Comparison of ENCODE assay signal across 8 cellular contexts in the genomic region with DNA sequence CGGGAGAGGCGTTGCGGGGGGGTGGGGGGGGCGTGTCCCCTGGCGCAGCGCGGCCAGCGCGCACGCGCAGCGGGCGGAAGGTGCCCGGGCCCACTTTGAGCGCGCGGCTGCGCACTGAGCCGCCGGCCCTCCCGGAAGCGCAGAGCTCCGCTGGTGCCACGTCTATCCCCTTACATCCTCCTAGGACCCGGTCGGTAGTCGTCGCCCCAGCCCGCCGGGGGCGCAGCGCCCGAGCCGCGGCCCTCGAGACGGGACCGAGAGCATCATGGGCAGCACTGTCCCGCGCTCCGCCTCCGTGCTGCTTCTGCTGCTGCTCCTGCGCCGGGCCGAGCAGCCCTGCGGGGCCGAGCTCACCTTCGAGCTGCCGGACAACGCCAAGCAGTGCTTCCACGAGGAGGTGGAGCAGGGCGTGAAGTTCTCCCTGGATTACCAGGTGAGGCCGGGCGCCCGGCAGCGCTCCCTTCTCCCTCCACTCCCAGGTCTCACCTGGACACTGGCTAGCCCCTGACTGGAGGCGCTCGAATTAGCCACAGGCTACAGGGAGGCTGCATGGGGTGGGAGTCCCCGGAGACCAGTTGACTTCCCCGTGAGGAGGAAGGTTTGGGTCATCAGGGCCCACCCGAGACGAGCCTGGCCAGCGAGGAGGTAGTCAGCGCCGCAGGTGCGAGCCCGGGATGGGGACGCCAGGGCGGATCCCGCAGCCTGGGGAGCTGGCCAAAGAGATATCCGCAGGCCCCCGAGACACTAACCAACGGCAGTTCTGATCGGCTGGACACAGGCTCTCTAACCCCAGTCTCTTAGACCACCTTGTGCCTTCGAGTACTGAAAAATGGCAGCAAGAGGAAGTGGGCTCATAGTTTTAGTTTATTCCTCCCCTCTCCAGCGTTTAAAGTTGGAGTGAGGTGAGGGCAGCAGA. TPM values are rescaled to one million over a fixed set of nuclear protein-coding genes. Genes with fewer than 3 reads are reported as not detected.
DNase-seq lines count a peak whose midpoint lies in the region; ATAC-seq and TF ChIP-seq lines count a peak whose summit lies in the region.

A gene (plus strand): TSS at position 128 of the 916 bp plus-strand sequence. CDS start 138 bp downstream, at position 266.

- H3K36me3 Mint-ChIP-seq in activated CD4-positive, alpha-beta T cell treated with anti-CD3 and anti-CD28 coated beads, Interleukin-2, amount 10 ng/mL, durations not matched to agents 7 days and 5 days (ENCODE audit: low read depth) = peaks cover 29% of the 10 kb centered on the region

- WGBS in liver = 1% methylated on average over 67 of the region's 76 CpGs

- H3K4me1 ChIP-seq in BLaER1 treated with 17β-estradiol and CSF1 and Interleukin-3, amounts not matched to agents 10 nM and 100 nM = peaks cover 20 to 39% (median 32%) of the 10 kb centered on the region in 10 experiments
- H3K4me1 ChIP-seq in liver (ENCODE audit: control insufficient read depth in 4 of 4, insufficient read depth in 4 of 4, low read length in 3 of 4) = peaks cover 0 to 16% (median 6%) of the 10 kb centered on the region in 4 donors

- peak within 1 kb of the TSS; percentile 78 for H3K4me3 Mint-ChIP-seq in activated CD4-positive, alpha-beta T cell treated with anti-CD3 and anti-CD28 coated beads, Interleukin-2, amount 10 ng/mL, durations not matched to agents 7 days and 5 days

- no peaks in the 10 kb centered on the region for H3K9me3 Mint-ChIP-seq in activated CD4-positive, alpha-beta T cell treated with anti-CD3 and anti-CD28 coated beads, Interleukin-2, amount 10 ng/mL, durations not matched to agents 7 days and 5 days

- CTCF ChIA-PET in activated CD4-positive, alpha-beta T cell treated with anti-CD3 and anti-CD28 coated beads, Interleukin-2, amount 10 ng/mL, durations not matched to agents 7 days and 5 days (lab: Charles Lee) = interaction anchor here (1.1 to 1.4 kb wide), 2 partner anchors 20 to 285 kb away, joined by 3 read pairs; no protein-coding TSS in a partner anchor

- peak; percentile 92 for ATAC-seq in HG03432 (IDR thresholded peaks at IDR 0.05; ENCODE audit: unreplicated experiment)

- no peaks in the 10 kb centered on the region for H3K27me3 ChIP-seq in BLaER1 treated with 17β-estradiol and CSF1 and Interleukin-3, amounts not matched to agents 10 nM and 100 nM
- peaks cover 0 to 5% (median under 1%) of the 10 kb centered on the region in 4 donors for H3K27me3 ChIP-seq in liver (ENCODE audit: control insufficient read depth in 4 of 4, insufficient read depth in 4 of 4, low read length in 3 of 4)

- H3K27me3 Mint-ChIP-seq in activated CD4-positive, alpha-beta T cell treated with anti-CD3 and anti-CD28 coated beads, Interleukin-2, amount 10 ng/mL, durations not matched to agents 7 days and 5 days = peaks cover 32% of the 10 kb centered on the region

- H3K9me3 ChIP-seq in BLaER1 treated with 17β-estradiol and CSF1 and Interleukin-3, amounts not matched to agents 10 nM and 100 nM (replicated peaks in 1 of 11) = 0 out of 22 replicates have a peak, but pooled peaks cover 0 to 5% (median 0%) of the 10 kb centered on the region in 11 experiments
- no peaks in the 10 kb centered on the region for H3K9me3 ChIP-seq in liver (ENCODE audit: control insufficient read depth in 4 of 4, low read length in 3 of 4)

- no peak for TF ChIP-seq CTCF in liver (IDR thresholded peaks at IDR 0.05; ENCODE audit: low read depth, low read length, missing input control)

- peak within 1 kb of the TSS; percentile 91 to 99 (median 96) for H3K4me2 ChIP-seq in BLaER1 treated with 17β-estradiol and CSF1 and Interleukin-3, amounts not matched to agents 10 nM and 100 nM

- peaks cover 0 to 45% (median 25%) of the 10 kb centered on the region in 11 experiments; a peak in 18 of 22 replicates for H4K20me1 ChIP-seq in BLaER1 treated with 17β-estradiol and CSF1 and Interleukin-3, amounts not matched to agents 10 nM and 100 nM

- TF ChIP-seq POLR2A in GM19193 (IDR thresholded peaks at IDR 0.05; ENCODE audit: extremely low read depth, insufficient read depth, insufficient read length) = peak; percentile 81

- H3K4me1 Mint-ChIP-seq in activated CD4-positive, alpha-beta T cell treated with anti-CD3 and anti-CD28 coated beads, Interleukin-2, amount 10 ng/mL, durations not matched to agents 7 days and 5 days = peaks cover 34% of the 10 kb centered on the region

- TF ChIP-seq RAD21 in liver (IDR thresholded peaks at IDR 0.05) = no peak

- H3K27ac Mint-ChIP-seq in activated CD4-positive, alpha-beta T cell treated with anti-CD3 and anti-CD28 coated beads, Interleukin-2, amount 10 ng/mL, durations not matched to agents 7 days and 5 days = peak within 1 kb of the TSS; percentile 82

- peak within 1 kb of the TSS; percentile 73 to 97 (median 90) for H3K4me3 ChIP-seq in BLaER1 treated with 17β-estradiol and CSF1 and Interleukin-3, amounts not matched to agents 10 nM and 100 nM
- peak within 1 kb of the TSS; percentile 6 to 84 (median 69) for H3K4me3 ChIP-seq in liver (ENCODE audit: low read depth in 1 of 3, low read length in 3 of 3)

- POLR2A ChIA-PET in activated CD4-positive, alpha-beta T cell treated with anti-CD3 and anti-CD28 coated beads, Interleukin-2, amount 10 ng/mL, durations not matched to agents 7 days and 5 days (lab: Charles Lee) = no interaction called here

- H3K36me3 ChIP-seq in BLaER1 treated with 17β-estradiol and CSF1 and Interleukin-3, amounts not matched to agents 10 nM and 100 nM = peaks cover 35 to 41% (median 37%) of the 10 kb centered on the region in 11 experiments
- H3K36me3 ChIP-seq in liver (ENCODE audit: control insufficient read depth in 4 of 4, insufficient read depth in 3 of 4, low read depth in 1 of 4, low read length in 3 of 4) = peaks cover 0 to 16% (median 4%) of the 10 kb centered on the region in 4 donors

- H3K27ac ChIP-seq in BLaER1 treated with 17β-estradiol and CSF1 and Interleukin-3, amounts not matched to agents 10 nM and 100 nM = peak within 1 kb of the TSS; percentile 66 to 90 (median 83)
- no peak within 1 kb of the TSS for H3K27ac ChIP-seq in liver (ENCODE audit: low read depth in 1 of 2, low read length in 2 of 2)

- peak within 1 kb of the TSS; percentile 80 to 93 (median 86) for H3K9ac ChIP-seq in BLaER1 treated with 17β-estradiol and CSF1 and Interleukin-3, amounts not matched to agents 10 nM and 100 nM
- peak within 1 kb of the TSS in 1 of 2 donors; percentile 64 for H3K9ac ChIP-seq in liver (ENCODE audit: low read depth in 1 of 2, low read length in 2 of 2)

- DNase-seq in NCI-H510A treated with DMSO at 0.1 percent for 48 hours (lab: John Stamatoyannopoulos, UW) (peak; percentile 66), dermis blood vessel endothelial cell (peak; percentile 87)
- peak; percentile 84 for DNase-seq in activated CD4-positive, alpha-beta T cell treated with anti-CD3 and anti-CD28 coated beads, Interleukin-2, amount 10 ng/mL, durations not matched to agents 7 days and 5 days
- peak; percentile 82 for DNase-seq in stimulated activated CD4-positive, alpha-beta T cell treated with anti-CD3 and anti-CD28 coated beads, Interleukin-4, amount 100 ng/mL, for 1 hour

TF ChIP-seq in liver, 16 proteins besides CTCF, POLR2A, EP300 and RAD21 (continues in another document):
- TF ChIP-seq NR2F2 (IDR thresholded peaks at IDR 0.05) (no peak), TAF1 (conservative IDR thresholded peaks at IDR 0.05) (no peak), FOXA2 (IDR thresholded peaks at IDR 0.05) (no peak), EGR1 (IDR thresholded peaks at IDR 0.05; ENCODE audit: low read depth in 2 of 2) (no peak), HNF4G (IDR thresholded peaks at IDR 0.05) (no peak), GABPA (IDR thresholded peaks at IDR 0.05 in 1 of 2, conservative IDR thresholded peaks at IDR 0.05 in 1 of 2) (no peak), HNF4A (conservative IDR thresholded peaks at IDR 0.05) (no peak), JUND (IDR thresholded peaks at IDR 0.05) (no peak), RXRA (IDR thresholded peaks at IDR 0.05) (no peak)
- TF ChIP-seq, protein P1, sequence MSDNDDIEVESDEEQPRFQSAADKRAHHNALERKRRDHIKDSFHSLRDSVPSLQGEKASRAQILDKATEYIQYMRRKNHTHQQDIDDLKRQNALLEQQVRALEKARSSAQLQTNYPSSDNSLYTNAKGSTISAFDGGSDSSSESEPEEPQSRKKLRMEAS (IDR thresholded peaks at IDR 0.05) = no peak
- TF ChIP-seq, protein P2, sequence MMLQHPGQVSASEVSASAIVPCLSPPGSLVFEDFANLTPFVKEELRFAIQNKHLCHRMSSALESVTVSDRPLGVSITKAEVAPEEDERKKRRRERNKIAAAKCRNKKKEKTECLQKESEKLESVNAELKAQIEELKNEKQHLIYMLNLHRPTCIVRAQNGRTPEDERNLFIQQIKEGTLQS (IDR thresholded peaks at IDR 0.05) = no peak
- TF ChIP-seq, protein P3, sequence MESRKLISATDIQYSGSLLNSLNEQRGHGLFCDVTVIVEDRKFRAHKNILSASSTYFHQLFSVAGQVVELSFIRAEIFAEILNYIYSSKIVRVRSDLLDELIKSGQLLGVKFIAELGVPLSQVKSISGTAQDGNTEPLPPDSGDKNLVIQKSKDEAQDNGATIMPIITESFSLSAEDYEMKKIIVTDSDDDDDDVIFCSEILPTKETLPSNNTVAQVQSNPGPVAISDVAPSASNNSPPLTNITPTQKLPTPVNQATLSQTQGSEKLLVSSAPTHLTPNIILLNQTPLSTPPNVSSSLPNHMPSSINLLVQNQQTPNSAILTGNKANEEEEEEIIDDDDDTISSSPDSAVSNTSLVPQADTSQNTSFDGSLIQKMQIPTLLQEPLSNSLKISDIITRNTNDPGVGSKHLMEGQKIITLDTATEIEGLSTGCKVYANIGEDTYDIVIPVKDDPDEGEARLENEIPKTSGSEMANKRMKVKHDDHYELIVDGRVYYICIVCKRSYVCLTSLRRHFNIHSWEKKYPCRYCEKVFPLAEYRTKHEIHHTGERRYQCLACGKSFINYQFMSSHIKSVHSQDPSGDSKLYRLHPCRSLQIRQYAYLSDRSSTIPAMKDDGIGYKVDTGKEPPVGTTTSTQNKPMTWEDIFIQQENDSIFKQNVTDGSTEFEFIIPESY (IDR thresholded peaks at IDR 0.05) = no peak

RNA-seq across cellular contexts. Expression of the gene that starts here (rescaled TPM):
- total RNA-seq in activated CD4-positive, alpha-beta T cell treated with anti-CD3 and anti-CD28 coated beads, Interleukin-2, amount 10 ng/mL, durations not matched to agents 7 days and 5 days = 10 to 100 TPM; 32.4 to 33.7 TPM
- 119 and 173 TPM in 2 replicates for total RNA-seq in dermis blood vessel endothelial cell
- total RNA-seq in liver = 10 to 100 TPM; 12.0 to 28.1 TPM
- polyA plus RNA-seq in liver = 10 to 100 TPM; 11.0 to 16.0 TPM

Comparison
In these comparisons a context has a peak if more than half of its experiments do, and no peak if none do; other contexts are left out.
1. H3K27ac ChIP-seq: peak in BLaER1 treated with 17β-estradiol and CSF1 and Interleukin-3, amounts not matched to agents 10 nM and 100 nM (11 of 11); none in liver (0 of 2).
2. Peak in every context shown above with its lines, with median percentiles within 50 percentile points of each other: DNase-seq.